Comparison of ENCODE assay signal across 21 cellular contexts in genomic region chr14:61581955-61582615, GRCh38.
A peak's percentile ranks its signal among the peaks of the same experiment; 100 is the strongest.
DNase-seq lines count a peak whose midpoint lies in the region; ATAC-seq, FAIRE-seq and TF ChIP-seq lines count a peak whose summit lies in the region.
"Had no signal": no experiment of that assay in that cellular context is flagged by ENCODE, and none has a peak within 500 bp of the region (broad histone marks: within the 10 kb centered on the region; RNA-seq: fewer than 3 reads in every experiment).

No MANE protein-coding gene starts in this region.

- H2AFZ ChIP-seq in IMR-90 (replicated peaks; ENCODE audit: low read length, poor library complexity): peak overlapping the region; percentile 25

- no peak overlapping the region for H2AK5ac ChIP-seq in IMR-90 (ENCODE audit: low read depth, low read length)

- no peaks in the 10 kb centered on the region for H4K20me1 ChIP-seq in IMR-90 (ENCODE audit: insufficient read depth, low read length)

- peaks cover 3 to 19% of the 10 kb centered on the region in 2 experiments; a peak in 3 of 4 replicates for H3K79me1 ChIP-seq in IMR-90 (ENCODE audit: low read depth in 1 of 2, low read length in 2 of 2)

- peak overlapping the region; percentile 65 for H2BK20ac ChIP-seq in IMR-90 (ENCODE audit: low read depth, low read length)

- DNase-seq in A549 (ENCODE audit: low read depth in 1 of 2, low spot score in 1 of 2) (no peak), IMR-90 (no peak), fibroblast of peridontal ligament (ENCODE audit: extremely low read depth) (peak; percentile 89), brain microvascular endothelial cell (no peak), RPMI8226 (no peak)
- no peak for DNase-seq in activated CD4-positive, CD25-positive, alpha-beta regulatory T cell treated with anti-CD3 and anti-CD28 coated beads, Interleukin-2, amount 50 U/mL, for 72 hours
- DNase-seq: ACHN; activated CD8-positive, alpha-beta memory T cell treated with anti-CD3 and anti-CD28 coated beads for 24 hours; activated T-cell treated with anti-CD3 and anti-CD28 coated beads, Interleukin-2, amount 50 U/mL, for 72 hours; DMS53; lower lobe of right lung; NCI-H146; Peyer's patch; stimulated activated CD4-positive, alpha-beta T cell treated with anti-CD3 and anti-CD28 coated beads, Interleukin-4, amount 100 ng/mL, for 24 hours; T1000 had no signal

- POLR2A ChIA-PET in A549 (lab: Yijun Ruan, JAX): interaction anchor here (1.3 to 2.1 kb wide), 2 partner anchors 113 to 168 kb away, joined by 4 to 9 read pairs; partner anchors contain the start of gene HIF1A
- POLR2A ChIA-PET in IMR-90 (lab: Charles Lee; ENCODE audit: unreplicated experiment): no interaction called here

- intact Hi-C loops in IMR-90 (cut with micrococcal nuclease): no loop called here

- H2BK15ac ChIP-seq in IMR-90 (ENCODE audit: low read depth, low read length): peak overlapping the region; percentile 72

- no peak overlapping the region for H3K4me3 Mint-ChIP-seq in nephron
- H3K4me3 Mint-ChIP-seq: activated naive CD8-positive, alpha-beta T cell; activated T-cell treated with anti-CD3 and anti-CD28 coated beads, Interleukin-2, amount 50 U/mL, for 72 hours had no signal

- no peaks in the 10 kb centered on the region for H3K36me3 Mint-ChIP-seq in nephron (ENCODE audit: low read depth)
- H3K36me3 Mint-ChIP-seq: activated naive CD8-positive, alpha-beta T cell had no signal

- peaks cover 61% of the 10 kb centered on the region for H3K4me1 ChIP-seq in A549
- H3K4me1 ChIP-seq in IMR-90 (ENCODE audit: control insufficient read depth, insufficient read depth, low read length): peaks cover 19% of the 10 kb centered on the region

- H2BK5ac ChIP-seq in IMR-90 (ENCODE audit: low read depth, low read length, poor library complexity, severe bottlenecking): peak overlapping the region; percentile 68

- H3K9me3 Mint-ChIP-seq in nephron: no peaks in the 10 kb centered on the region
- H3K9me3 Mint-ChIP-seq: activated T-cell treated with anti-CD3 and anti-CD28 coated beads, Interleukin-2, amount 50 U/mL, for 72 hours had no signal

- TF ChIP-seq POLR2A in A549 (IDR thresholded peaks at IDR 0.05; ENCODE audit: low read length): no peak
- no peak for TF ChIP-seq POLR2A in IMR-90 (IDR thresholded peaks at IDR 0.05; ENCODE audit: low read depth, low read length)

- H3K14ac ChIP-seq in IMR-90 (replicated peaks; ENCODE audit: low read depth, low read length): peak overlapping the region; percentile 86

- no peak for FAIRE-seq in A549 (lab: Jason Lieb, UNC)
- FAIRE-seq: bronchial epithelial cell had no signal

- no peaks in the 10 kb centered on the region for H3K27me3 Mint-ChIP-seq in nephron (ENCODE audit: low read depth)
- H3K27me3 Mint-ChIP-seq: activated naive CD8-positive, alpha-beta T cell had no signal

- peak overlapping the region in 2 of 3 experiments; percentile 12 to 81 for H3K27ac Mint-ChIP-seq in nephron
- H3K27ac Mint-ChIP-seq: activated naive CD8-positive, alpha-beta T cell; activated T-cell treated with anti-CD3 and anti-CD28 coated beads, Interleukin-2, amount 50 U/mL, for 72 hours had no signal

- H3K4me1 Mint-ChIP-seq in nephron: peaks cover 36% of the 10 kb centered on the region

- in situ Hi-C loops in IMR-90 (cut with MboI; ENCODE audit: low sequenced_read_pairs): no loop called here
- in situ Hi-C loops in brain microvascular endothelial cell (cut with HindIII; ENCODE audit: low pct_ligation_motif_present, low sequenced_read_pairs): no loop called here

- no peak overlapping the region for H3K4me3 ChIP-seq in A549
- H3K4me3 ChIP-seq in IMR-90 (ENCODE audit: insufficient read depth, low read depth, low read length): no peak overlapping the region
- H3K4me3 ChIP-seq in brain microvascular endothelial cell (ENCODE audit: low read depth, low read length): no peak overlapping the region
- H3K4me3 ChIP-seq: lower lobe of right lung, Peyer's patch, skin epidermis had no signal

- H3K56ac ChIP-seq in IMR-90 (ENCODE audit: extremely low read depth, insufficient read depth, low read length): no peak overlapping the region

- WGBS in A549 (ENCODE audit: missing lambda C conversion rate): 85% methylated on average over 3 of the region's 3 CpGs
- WGBS in IMR-90 (ENCODE audit: extremely low coverage in 2 of 2, insufficient read length in 1 of 2), 2 experiments: 76% methylated on average over 2 of the region's 3 CpGs; no CpG with 5 or more reads in 1 of the 2 experiments

- H3K4me2 ChIP-seq in A549 (peak overlapping the region; percentile 74), IMR-90 (ENCODE audit: low read depth, low read length) (no peak overlapping the region)

- H3K27ac ChIP-seq in A549: peak overlapping the region; percentile 70 to 82
- H3K27ac ChIP-seq in IMR-90 (ENCODE audit: insufficient read depth, low read length): no peak overlapping the region
- H3K27ac ChIP-seq in brain microvascular endothelial cell: no peak overlapping the region
- H3K27ac ChIP-seq: HL-60, lower lobe of right lung, Peyer's patch had no signal

- peak overlapping the region; percentile 77 for H2BK120ac ChIP-seq in IMR-90 (ENCODE audit: low read depth, low read length)

- H4K91ac ChIP-seq in IMR-90 (ENCODE audit: insufficient read depth, low read depth, low read length): peak overlapping the region; percentile 36; the same call in 1 of the 2 replicates

- no peak for ATAC-seq in A549
- no peak for ATAC-seq in IMR-90 (ENCODE audit: low read depth)
- ATAC-seq in HG03108 (IDR thresholded peaks at IDR 0.05; ENCODE audit: unreplicated experiment): no peak
- ATAC-seq: activated T-cell treated with anti-CD3 and anti-CD28 coated beads, Interleukin-2, amount 50 U/mL, for 72 hours; lower lobe of right lung had no signal

- dilution Hi-C loops in IMR-90 (cut with HindIII; ENCODE audit: low sequenced_read_pairs, unreplicated experiment): no loop called here

- 0 out of 2 replicates have a peak overlapping the region, but pooled peaks have one; percentile 54 for H3K23ac ChIP-seq in IMR-90 (ENCODE audit: low read depth, low read length)

- TF ChIP-seq CTCF in A549 (IDR thresholded peaks at IDR 0.05): no peak
- no peak for TF ChIP-seq CTCF in IMR-90 (conservative IDR thresholded peaks at IDR 0.05; ENCODE audit: low read depth, low read length)
- TF ChIP-seq CTCF in nephron (IDR thresholded peaks at IDR 0.05; ENCODE audit: unreplicated experiment in 3 of 3): no peak
- no peak for TF ChIP-seq CTCF in brain microvascular endothelial cell (IDR thresholded peaks at IDR 0.05; ENCODE audit: low read depth, low read length, missing control alignments)

- CTCF ChIA-PET in A549 (lab: Yijun Ruan, JAX): interaction anchor here (0.7 to 2.0 kb wide), 2 partner anchors 11 to 256 kb away, joined by 3 to 4 read pairs; no protein-coding TSS in a partner anchor
- CTCF ChIA-PET in IMR-90 (lab: Yijun Ruan, JAX): no interaction called here

- H3K4ac ChIP-seq in IMR-90 (ENCODE audit: low read depth, low read length): peak overlapping the region; percentile 55

- peak overlapping the region; percentile 38; the same call in 1 of the 2 replicates for H4K5ac ChIP-seq in IMR-90 (ENCODE audit: low read depth, low read length)

- H3K9me3 ChIP-seq in A549 (no peaks in the 10 kb centered on the region), IMR-90 (ENCODE audit: control insufficient read depth, insufficient read depth, low read length) (no peaks in the 10 kb centered on the region)
- H3K9me3 ChIP-seq: lower lobe of right lung, Peyer's patch had no signal

- peaks cover 22% of the 10 kb centered on the region for H3K9me1 ChIP-seq in IMR-90 (ENCODE audit: insufficient read depth, low read length)

- no peak overlapping the region for H3K9ac ChIP-seq in IMR-90 (ENCODE audit: low read depth, low read length)

- H3K27me3 ChIP-seq in IMR-90 (ENCODE audit: control insufficient read depth, insufficient read depth, low read length) (no peaks in the 10 kb centered on the region), brain microvascular endothelial cell (replicated peaks) (no peaks in the 10 kb centered on the region)
- H3K27me3 ChIP-seq: Peyer's patch had no signal

- peak overlapping the region; percentile 43 to 65; a peak in 1 of 4 replicates for H4K8ac ChIP-seq in IMR-90 (ENCODE audit: low read depth in 2 of 2, low read length in 2 of 2)

- peak overlapping the region; percentile 68; the same call in 1 of the 2 replicates for H3K18ac ChIP-seq in IMR-90 (ENCODE audit: low read depth, low read length)

- TF ChIP-seq RAD21 in A549 (conservative IDR thresholded peaks at IDR 0.05 in 1 of 2, IDR thresholded peaks at IDR 0.05 in 1 of 2) (no peak), IMR-90 (IDR thresholded peaks at IDR 0.05; ENCODE audit: low read length) (no peak)

- H3K36me3 ChIP-seq in IMR-90 (ENCODE audit: control insufficient read depth, insufficient read depth, low read length): no peaks in the 10 kb centered on the region
- H3K36me3 ChIP-seq in brain microvascular endothelial cell (replicated peaks): no peaks in the 10 kb centered on the region
- H3K36me3 ChIP-seq: lower lobe of right lung, Peyer's patch had no signal

- no TSS peak for BruUV-seq in IMR-90 (replicated peaks; lab: Mats Ljungman, UMichigan)

- TF ChIP-seq EP300 in A549 (IDR thresholded peaks at IDR 0.05): no peak

- no peak overlapping the region for H2AK9ac ChIP-seq in IMR-90 (replicated peaks; ENCODE audit: low read depth, low read length, poor library complexity)

TF ChIP-seq in A549, 52 proteins besides CTCF, POLR2A, EP300 and RAD21:
- TF ChIP-seq HES2 (IDR thresholded peaks at IDR 0.05): no peak

TF ChIP-seq in IMR-90, 13 proteins besides CTCF, POLR2A, EP300 and RAD21:
- no peak for TF ChIP-seq RFX5 (IDR thresholded peaks at IDR 0.05; ENCODE audit: low read depth, low read length)
- no peak for TF ChIP-seq USF2 (IDR thresholded peaks at IDR 0.05; ENCODE audit: low read depth, low read length)
- peak; percentile 15; the same call in 1 of the 2 replicates for TF ChIP-seq MAFK (IDR thresholded peaks at IDR 0.05; ENCODE audit: low read depth, low read length)
- no peak for TF ChIP-seq CEBPB (IDR thresholded peaks at IDR 0.05; ENCODE audit: low read depth, low read length)
- no peak for TF ChIP-seq CHD1 (IDR thresholded peaks at IDR 0.05; ENCODE audit: low read depth, low read length)
- TF ChIP-seq RCOR1 (IDR thresholded peaks at IDR 0.05; ENCODE audit: insufficient replicate concordance, low read length): no peak

Comparison
In these comparisons a context has a peak if more than half of its experiments do, and no peak if none do; other contexts are left out.
1. H3K27ac ChIP-seq: peak in A549 (2 of 2); none in IMR-90 (single experiment) and brain microvascular endothelial cell (single experiment).